ENCODE assay signal across 21 cellular contexts in the genomic region with DNA sequence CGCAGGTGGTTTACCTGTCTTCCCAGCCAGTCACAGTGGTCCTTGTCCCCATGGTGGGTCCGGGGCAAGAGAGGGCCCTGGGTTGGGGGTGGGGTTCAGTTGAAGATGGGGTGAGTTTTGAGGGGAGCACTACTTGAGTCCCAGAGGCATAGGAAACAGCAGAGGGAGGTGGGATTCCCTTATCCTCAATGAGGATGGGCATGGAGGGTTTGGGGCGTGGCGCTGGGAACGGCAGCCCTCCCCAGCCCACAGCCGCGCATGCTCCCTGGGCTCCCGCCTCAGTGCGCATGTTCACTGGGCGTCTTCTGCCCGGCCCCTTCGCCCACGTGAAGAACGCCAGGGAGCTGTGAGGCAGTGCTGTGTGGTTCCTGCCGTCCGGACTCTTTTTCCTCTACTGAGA. TPM values are rescaled to one million over a fixed set of nuclear protein-coding genes. Genes with fewer than 3 reads are reported as not detected.
"Had no signal": no experiment of that assay in that cellular context is flagged by ENCODE, and none has a peak within 500 bp of the region (broad histone marks: within the 10 kb centered on the region; RNA-seq: fewer than 3 reads in every experiment).

A gene with protein sequence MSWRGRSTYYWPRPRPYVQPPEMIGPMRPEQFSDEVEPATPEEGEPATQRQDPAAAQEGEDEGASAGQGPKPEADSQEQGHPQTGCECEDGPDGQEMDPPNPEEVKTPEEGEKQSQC (plus strand): TSS at position 301 of the 400 bp plus-strand sequence. CDS start 1,157 bp downstream, outside the sequence.

RNA-seq across cellular contexts. Expression of the gene that starts here (rescaled TPM):
- total RNA-seq: activated naive CD4-positive, alpha-beta T cell treated with anti-CD3 and anti-CD28 coated beads for 36 hours; activated naive CD4-positive, alpha-beta T cell treated with anti-CD3 and anti-CD28 coated beads, Interleukin-2, amount 50 U/mL, for 72 hours; activated naive CD8-positive, alpha-beta T cell treated with anti-CD3 and anti-CD28 coated beads for 36 hours; activated naive CD8-positive, alpha-beta T cell treated with anti-CD3 and anti-CD28 coated beads, Interleukin-2, amount 10 ng/mL, durations not matched to agents 7 days and 5 days; activated T-cell treated with anti-CD3 and anti-CD28 coated beads, Interleukin-2, amount 50 U/mL, for 4 hours; activated T-cell treated with anti-CD3 and anti-CD28 coated beads, Interleukin-2, amount 50 U/mL, for 72 hours; activated T-helper 1 cell treated with anti-CD3 and anti-CD28 coated beads, Interleukin-12 subunit alpha, Interleukin-12 subunit beta, Interleukin-2, Interleukin-4 antibody, amounts not matched to agents 30 ng/mL and 10 ng/mL and 1 ng/mL, durations not matched to agents 14 hours and 24 hours and 36 hours; activated T-helper 17 cell treated with anti-CD3 and anti-CD28 coated beads, Interleukin-2, amount 50 U/mL, for 72 hours; activated T-helper 2 cell treated with anti-CD3 and anti-CD28 coated beads, Interferon-gamma antibody, Interleukin-2, Interleukin-4, amounts not matched to agents 10 μg/mL and 5 μg/mL and 100 μg/mL, durations not matched to agents 14 hours and 24 hours and 36 hours; adrenal gland; aorta; ascending aorta; astrocyte; body of pancreas; breast epithelium; bronchial epithelial cell; cardiac muscle cell; cardiac septum; cerebellum; chondrocyte had no signal
- polyA plus RNA-seq: adipose tissue, adrenal gland, aorta, cardiac muscle cell had no signal
